1 cellular context compared by ENCODE assay signal in the genomic region with DNA sequence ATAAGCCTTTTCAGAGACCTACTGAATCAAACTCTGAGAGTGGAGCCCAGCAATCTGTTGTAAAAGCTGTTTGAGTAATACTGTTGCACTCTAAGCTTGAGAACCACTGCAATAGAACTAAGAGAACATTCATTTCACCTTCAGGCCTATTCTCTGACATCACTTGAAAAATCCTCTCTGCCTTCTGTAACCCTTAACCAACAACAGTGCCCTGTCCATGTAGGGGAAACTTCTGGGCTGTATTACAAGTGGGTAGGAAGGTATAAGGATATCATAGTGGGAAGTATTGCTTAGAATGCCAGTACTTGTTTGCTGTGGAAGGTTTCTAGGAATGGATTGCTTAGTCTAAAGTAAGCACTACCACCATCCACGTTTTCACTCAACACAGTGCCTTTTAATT.
TF ChIP-seq lines count a peak whose summit lies in the region.

No MANE protein-coding gene starts in this region.

TF ChIP-seq in GM12878, 131 proteins besides CTCF, POLR2A, EP300 and RAD21:
- TF ChIP-seq HDAC6 (IDR thresholded peaks at IDR 0.05; ENCODE audit: unreplicated experiment) = no peak
